ENCODE assay signal across 8 cellular contexts in the genomic region with DNA sequence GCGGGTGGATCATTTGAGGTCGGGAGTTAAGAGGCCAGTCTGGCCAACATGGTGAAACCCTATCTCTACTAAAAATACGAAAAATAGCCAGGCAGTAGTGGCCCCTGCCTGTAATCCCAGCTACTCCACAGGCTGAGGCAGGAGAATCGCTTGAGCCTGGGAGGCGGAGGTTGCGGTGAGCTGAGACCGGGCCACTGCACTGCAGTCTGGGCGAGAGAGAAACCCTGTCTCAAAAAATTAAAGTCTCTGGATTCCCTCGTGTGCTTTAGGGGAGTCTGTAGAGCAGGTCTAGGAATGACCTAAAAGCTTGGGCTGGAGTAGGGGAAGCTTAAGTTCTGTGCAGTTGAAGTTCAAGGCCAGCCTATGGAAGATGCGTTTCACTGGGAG. TPM values are rescaled to one million over a fixed set of nuclear protein-coding genes. Genes with fewer than 3 reads are reported as not detected.
DNase-seq lines count a peak whose midpoint lies in the region; TF ChIP-seq lines count a peak whose summit lies in the region.

No MANE protein-coding gene starts in this region.

- H3K27ac Mint-ChIP-seq in Calu3 (ENCODE audit: unreplicated experiment), result peak overlapping the region; percentile 95

- intact Hi-C loops in Calu3 (cut with micrococcal nuclease; ENCODE audit: unreplicated experiment), result loop anchor here (10.0 kb wide), 2 partner anchors 55 to 155 kb away; no protein-coding TSS in a partner anchor

- TF ChIP-seq CTCF in Calu3 (IDR thresholded peaks at IDR 0.05; ENCODE audit: unreplicated experiment) (no peak), Peyer's patch (IDR thresholded peaks at IDR 0.05) (no peak), epithelial cell of proximal tubule (conservative IDR thresholded peaks at IDR 0.05; ENCODE audit: low read depth, low read length) (no peak), parathyroid adenoma (IDR thresholded peaks at IDR 0.05) (no peak)

- no TSS peak for BruUV-seq in Calu3 (replicated peaks; lab: Mats Ljungman, UMichigan)

- H3K4me3 ChIP-seq in Peyer's patch, result peak overlapping the region; percentile 64 to 94 (median 87)
- peak overlapping the region; percentile 82 for H3K4me3 ChIP-seq in epithelial cell of proximal tubule (ENCODE audit: low read depth, low read length)
- peak overlapping the region; percentile 74 for H3K4me3 ChIP-seq in parathyroid adenoma (ENCODE audit: low read depth, low read length)

- CTCF ChIA-PET in Calu3 (lab: Charles Lee), result interaction anchor here (0.8 to 1.4 kb wide), 4 partner anchors 13 to 36 kb away, joined by 3 to 8 read pairs (median 3); a partner anchor contains a TSS

- H3K79me2 ChIP-seq in parathyroid adenoma, result peaks cover 3% of the 10 kb centered on the region

- TF ChIP-seq POLR2A in Peyer's patch (IDR thresholded peaks at IDR 0.05), result no peak

- H3K4me2 ChIP-seq in parathyroid adenoma (ENCODE audit: low read length), result peak overlapping the region; percentile 72

- H3K9me3 Mint-ChIP-seq in Calu3 (ENCODE audit: low read depth, unreplicated experiment), result no peaks in the 10 kb centered on the region

- peaks cover 53% of the 10 kb centered on the region for H3K36me3 Mint-ChIP-seq in Calu3 (ENCODE audit: insufficient read depth, unreplicated experiment)

- H3K9ac ChIP-seq in parathyroid adenoma, result no peak overlapping the region

- H3K4me1 Mint-ChIP-seq in Calu3 (ENCODE audit: low read depth, unreplicated experiment), result peaks cover 23% of the 10 kb centered on the region

- H3K9me3 ChIP-seq in Peyer's patch, result no peaks in the 10 kb centered on the region
- H3K9me3 ChIP-seq in parathyroid adenoma (ENCODE audit: control insufficient read depth, low read length), result no peaks in the 10 kb centered on the region

- peak overlapping the region; percentile 93 for H2AFZ ChIP-seq in parathyroid adenoma

- H3K27me3 Mint-ChIP-seq in Calu3 (ENCODE audit: unreplicated experiment), result no peaks in the 10 kb centered on the region

- H3K27me3 ChIP-seq in Peyer's patch (no peaks in the 10 kb centered on the region), parathyroid adenoma (ENCODE audit: control insufficient read depth, insufficient read depth, low read length) (no peaks in the 10 kb centered on the region)

- peak overlapping the region; percentile 77 to 92 (median 82) for H3K27ac ChIP-seq in Peyer's patch
- H3K27ac ChIP-seq in parathyroid adenoma, result peak overlapping the region; percentile 64

- peak overlapping the region; percentile 93 for H3K4me3 Mint-ChIP-seq in Calu3 (ENCODE audit: low read depth, unreplicated experiment)

- H3K4me1 ChIP-seq in Peyer's patch, result peaks cover 0 to 14% (median 2%) of the 10 kb centered on the region in 4 donors
- peaks cover 2% of the 10 kb centered on the region for H3K4me1 ChIP-seq in parathyroid adenoma

- H3K36me3 ChIP-seq in Peyer's patch, result peaks cover 0 to 10% (median 0%) of the 10 kb centered on the region in 3 donors
- H3K36me3 ChIP-seq in parathyroid adenoma (ENCODE audit: control insufficient read depth, insufficient read depth, low read length), result no peaks in the 10 kb centered on the region

- no peak for DNase-seq in Calu3
- no peak for DNase-seq in Peyer's patch
- DNase-seq in epithelial cell of proximal tubule (ENCODE audit: low read depth), result no peak
- no peak for DNase-seq in NCI-H2196 (lab: John Stamatoyannopoulos, UW; ENCODE audit: unreplicated experiment)
- DNase-seq in NCI-H1092 (lab: John Stamatoyannopoulos, UW), result no peak
- DNase-seq in cerebellar cortex (ENCODE audit: low spot score), result no peak
- no peak for DNase-seq in NCI-H1092 treated with DMSO at 0.1 percent for 48 hours (lab: John Stamatoyannopoulos, UW)

RNA-seq across cellular contexts. Expression of a gene that starts 0.7 kb away (rescaled TPM):
- total RNA-seq in Calu3 (2022), result 19.7 and 21.6 TPM in 2 replicates
- 10 to 100 TPM in 3 of 4 donors, 1 to 10 TPM in 1; 7.2 to 63.5 (median 12.6) TPM for total RNA-seq in Peyer's patch
- 20.0 and 26.6 TPM in 2 replicates for total RNA-seq in epithelial cell of proximal tubule

RNA-seq across cellular contexts. Expression of a gene that starts 13.0 kb away (rescaled TPM):
- 55.6 and 64.8 TPM in 2 replicates for total RNA-seq in Calu3 (2022)
- total RNA-seq in Peyer's patch, result 10 to 100 TPM in 3 of 4 donors, 1 to 10 TPM in 1; 5.8 to 23.0 (median 17.8) TPM
- total RNA-seq in epithelial cell of proximal tubule, result 40.3 and 46.2 TPM in 2 replicates

RNA-seq across cellular contexts. Expression of a gene that starts 13.0 kb away (rescaled TPM):
- total RNA-seq in Calu3 (2022) (85.8 and 103 TPM in 2 replicates), Peyer's patch (10 to 100 TPM in 2 of 4 donors, 1 to 10 TPM in 2; 6.4 to 31.4 (median 11.2) TPM), epithelial cell of proximal tubule (36.8 and 67.8 TPM in 2 replicates)

RNA-seq across cellular contexts. Expression of a gene that starts 33.2 kb away (rescaled TPM):
- total RNA-seq in Calu3 (2022) (not detected in 2 replicates), Peyer's patch (1 to 10 TPM in 1 of 4 donors, not detected in 3; 2.3 TPM), epithelial cell of proximal tubule (not detected in 2 replicates)

RNA-seq across cellular contexts. Expression of a gene that starts 55.2 kb away (rescaled TPM):
- total RNA-seq in Calu3 (2022) (not detected in 2 replicates), Peyer's patch (not detected), epithelial cell of proximal tubule (not detected in 2 replicates)
